Comparison of ENCODE assay signal across 17 cellular contexts in genomic region chr20:58596244-58597010, GRCh38. TPM values are rescaled to one million over a fixed set of nuclear protein-coding genes. Genes with fewer than 3 reads are reported as not detected.
DNase-seq lines count a peak whose midpoint lies in the region; ATAC-seq and TF ChIP-seq lines count a peak whose summit lies in the region.
"Had no signal": no experiment of that assay in that cellular context is flagged by ENCODE, and none has a peak within 500 bp of the region (broad histone marks: within the 10 kb centered on the region; RNA-seq: fewer than 3 reads in every experiment).

No MANE protein-coding gene starts in this region.

- no peak overlapping the region for H3K4me3 Mint-ChIP-seq in T-helper 2 cell treated with Interferon-gamma antibody and Interleukin-4, amounts not matched to agents 5 μg/mL and 100 μg/mL, for 36 hours
- H3K4me3 Mint-ChIP-seq: naive thymus-derived CD4-positive, alpha-beta T cell; stimulated activated naive CD8-positive, alpha-beta T cell treated with anti-CD3 and anti-CD28 coated beads, Interleukin-15, Interleukin-2, amounts not matched to agents 100 ng/mL and 50 ng/mL, for 24 hours had no signal

- ATAC-seq in Right ventricle myocardium superior (ENCODE audit: poor library complexity), result no peak
- ATAC-seq: lower lobe of right lung; naive thymus-derived CD4-positive, alpha-beta T cell had no signal

- H3K27me3 Mint-ChIP-seq in T-helper 2 cell treated with Interferon-gamma antibody and Interleukin-4, amounts not matched to agents 5 μg/mL and 100 μg/mL, for 36 hours (ENCODE audit: low read depth), result peaks cover 4% of the 10 kb centered on the region

- no peaks in the 10 kb centered on the region for H4K20me1 ChIP-seq in hepatocyte (ENCODE audit: insufficient read depth, poor library complexity, severe bottlenecking)
- no peaks in the 10 kb centered on the region for H4K20me1 ChIP-seq in osteoblast (ENCODE audit: insufficient read depth, low read length)

- H3K4me2 ChIP-seq in hepatocyte, result peak overlapping the region; percentile 61
- no peak overlapping the region for H3K4me2 ChIP-seq in osteoblast (ENCODE audit: insufficient read depth, low read length)

- DNase-seq in left ventricle myocardium inferior (no peak), Right ventricle myocardium superior (no peak), hepatocyte (ENCODE audit: low spot score) (no peak), osteoblast (ENCODE audit: insufficient read length, low spot score, missing footprints) (peak; percentile 53), uterus (no peak), activated T-cell treated with anti-CD3 and anti-CD28 coated beads for 4 hours (no peak), hippocampal formation (lab: John Stamatoyannopoulos, UW) (no peak)
- DNase-seq in T-helper 2 cell treated with Interferon-gamma antibody and Interleukin-4, amounts not matched to agents 5 μg/mL and 100 μg/mL, for 36 hours (ENCODE audit: low spot score), result no peak
- DNase-seq: activated naive CD4-positive, alpha-beta T cell treated with anti-CD3 and anti-CD28 coated beads, Interleukin-2, amount 50 U/mL, for 16 hours; Calu3; effector CD4-positive, alpha-beta T cell; EL; lower lobe of right lung; naive thymus-derived CD4-positive, alpha-beta T cell; NCI-H1417 treated with DMSO at 0.1 percent for 48 hours had no signal

- H3K36me3 ChIP-seq in left ventricle myocardium inferior (no peaks in the 10 kb centered on the region), hepatocyte (replicated peaks; ENCODE audit: insufficient read depth, low read depth) (no peaks in the 10 kb centered on the region), osteoblast (ENCODE audit: insufficient read depth, low read length) (no peaks in the 10 kb centered on the region), uterus (no peaks in the 10 kb centered on the region)
- H3K36me3 ChIP-seq: lower lobe of right lung had no signal

- H3K79me2 ChIP-seq in hepatocyte (no peaks in the 10 kb centered on the region), osteoblast (ENCODE audit: insufficient read depth, low read length) (no peaks in the 10 kb centered on the region)

- no peaks in the 10 kb centered on the region for H3K9me3 Mint-ChIP-seq in T-helper 2 cell treated with Interferon-gamma antibody and Interleukin-4, amounts not matched to agents 5 μg/mL and 100 μg/mL, for 36 hours
- H3K9me3 Mint-ChIP-seq: stimulated activated naive CD8-positive, alpha-beta T cell treated with anti-CD3 and anti-CD28 coated beads, Interleukin-15, Interleukin-2, amounts not matched to agents 100 ng/mL and 50 ng/mL, for 24 hours had no signal

- H2AFZ ChIP-seq in hepatocyte, result no peak overlapping the region
- no peak overlapping the region for H2AFZ ChIP-seq in osteoblast (ENCODE audit: low read length)

- TF ChIP-seq POLR2A in uterus (IDR thresholded peaks at IDR 0.05), result no peak

- TF ChIP-seq CTCF in left ventricle myocardium inferior (IDR thresholded peaks at IDR 0.05; ENCODE audit: borderline replicate concordance) (no peak), hepatocyte (IDR thresholded peaks at IDR 0.05; ENCODE audit: poor library complexity) (no peak), osteoblast (IDR thresholded peaks at IDR 0.05; ENCODE audit: extremely low read depth, low read depth, low read length) (no peak), uterus (IDR thresholded peaks at IDR 0.05) (no peak)

- WGBS in hepatocyte (ENCODE audit: low lambda C conversion rate, missing lambda C conversion rate), result 74% methylated on average over 17 of the region's 17 CpGs

- H3K27me3 ChIP-seq in left ventricle myocardium inferior (ENCODE audit: low read depth) (peaks cover 52% of the 10 kb centered on the region), hepatocyte (peaks cover 10% of the 10 kb centered on the region), osteoblast (ENCODE audit: insufficient read depth, low read length) (no peaks in the 10 kb centered on the region), uterus (no peaks in the 10 kb centered on the region)

- intact Hi-C loops in left ventricle myocardium inferior (cut with micrococcal nuclease) (no loop called here), Right ventricle myocardium superior (cut with DNase I) (no loop called here), uterus (cut with DNase I; ENCODE audit: low total_unique reads) (no loop called here)

- H3K9me2 ChIP-seq in hepatocyte (replicated peaks; ENCODE audit: insufficient read depth), result no peaks in the 10 kb centered on the region

- H3K36me3 Mint-ChIP-seq in T-helper 2 cell treated with Interferon-gamma antibody and Interleukin-4, amounts not matched to agents 5 μg/mL and 100 μg/mL, for 36 hours (ENCODE audit: low read depth), result no peaks in the 10 kb centered on the region
- H3K36me3 Mint-ChIP-seq: naive thymus-derived CD4-positive, alpha-beta T cell had no signal

- H3K4me1 ChIP-seq in left ventricle myocardium inferior, result no peaks in the 10 kb centered on the region
- H3K4me1 ChIP-seq in hepatocyte (ENCODE audit: insufficient read depth), result peaks cover 16% of the 10 kb centered on the region
- peaks cover 4% of the 10 kb centered on the region for H3K4me1 ChIP-seq in osteoblast (ENCODE audit: insufficient read depth, low read length)
- peaks cover 0 to 7% of the 10 kb centered on the region in 2 donors for H3K4me1 ChIP-seq in uterus
- H3K4me1 ChIP-seq: lower lobe of right lung had no signal

- no peaks in the 10 kb centered on the region for H3K4me1 Mint-ChIP-seq in T-helper 2 cell treated with Interferon-gamma antibody and Interleukin-4, amounts not matched to agents 5 μg/mL and 100 μg/mL, for 36 hours (ENCODE audit: low read depth)

- H3K4me3 ChIP-seq in left ventricle myocardium inferior, result no peak overlapping the region
- H3K4me3 ChIP-seq in hepatocyte, result no peak overlapping the region
- no peak overlapping the region for H3K4me3 ChIP-seq in osteoblast (ENCODE audit: insufficient read depth, low read length)
- no peak overlapping the region for H3K4me3 ChIP-seq in uterus
- H3K4me3 ChIP-seq: lower lobe of right lung, skin epidermis had no signal

- H3K9me3 ChIP-seq in left ventricle myocardium inferior (replicated peaks) (peaks cover 6% of the 10 kb centered on the region), hepatocyte (ENCODE audit: low read depth) (no peaks in the 10 kb centered on the region), osteoblast (ENCODE audit: low read depth, low read length) (no peaks in the 10 kb centered on the region), uterus (no peaks in the 10 kb centered on the region)
- H3K9me3 ChIP-seq: lower lobe of right lung had no signal

- no peak overlapping the region for H3K27ac Mint-ChIP-seq in T-helper 2 cell treated with Interferon-gamma antibody and Interleukin-4, amounts not matched to agents 5 μg/mL and 100 μg/mL, for 36 hours
- H3K27ac Mint-ChIP-seq: stimulated activated naive CD8-positive, alpha-beta T cell treated with anti-CD3 and anti-CD28 coated beads, Interleukin-15, Interleukin-2, amounts not matched to agents 100 ng/mL and 50 ng/mL, for 24 hours had no signal

- H3K27ac ChIP-seq in left ventricle myocardium inferior (replicated peaks), result peak overlapping the region; percentile 73
- peak overlapping the region; percentile 86 for H3K27ac ChIP-seq in hepatocyte
- H3K27ac ChIP-seq in osteoblast (ENCODE audit: low read depth, low read length), result no peak overlapping the region
- H3K27ac ChIP-seq in uterus, result peak overlapping the region; percentile 65 to 70

RNA-seq across cellular contexts. Expression of gene STX16, which starts 54.7 kb away (rescaled TPM):
- 28.0 TPM for total RNA-seq in left ventricle myocardium inferior
- total RNA-seq in Right ventricle myocardium superior, result 21.8 TPM
- total RNA-seq in hepatocyte, result 23.2 and 28.5 TPM in 2 replicates
- polyA plus RNA-seq in hepatocyte, result 39.9 and 41.8 TPM in 2 replicates
- total RNA-seq in osteoblast, result 24.2 and 28.6 TPM in 2 replicates
- total RNA-seq in uterus, result 10 to 100 TPM; 32.6 to 82.7 (median 60.8) TPM
